In the genomic region with DNA sequence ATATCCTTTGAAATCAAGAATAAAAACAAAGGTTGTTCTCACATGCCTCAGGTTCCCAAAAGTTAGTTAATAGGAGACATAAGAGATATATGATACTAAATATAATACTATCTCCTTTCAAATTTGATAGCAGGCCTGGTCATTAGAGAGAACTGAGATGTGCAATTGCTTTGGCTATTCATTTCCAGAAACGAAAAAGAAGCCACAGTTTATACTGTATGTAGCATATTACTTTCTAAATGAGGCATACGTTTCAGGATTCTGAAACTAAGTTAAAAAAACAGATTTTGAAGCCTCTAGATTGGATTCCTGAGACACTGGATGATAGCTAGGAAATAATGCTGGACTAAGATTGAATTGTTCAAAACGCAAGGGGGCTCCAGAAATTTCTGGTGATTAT, we compare ENCODE assay signal across 13 cellular contexts. TPM values are rescaled to one million over a fixed set of nuclear protein-coding genes. Genes with fewer than 3 reads are reported as not detected.
A peak's percentile ranks its signal among the peaks of the same experiment; 100 is the strongest.
DNase-seq lines count a peak whose midpoint lies in the region; ATAC-seq and TF ChIP-seq lines count a peak whose summit lies in the region.
"Had no signal": no experiment of that assay in that cellular context is flagged by ENCODE, and none has a peak within 500 bp of the region (broad histone marks: within the 10 kb centered on the region; RNA-seq: fewer than 3 reads in every experiment).

No MANE protein-coding gene starts in this region.

- ATAC-seq in GM18519 (IDR thresholded peaks at IDR 0.05; ENCODE audit: low FRiP score, unreplicated experiment) (peak; percentile 93), GM21423 (IDR thresholded peaks at IDR 0.05; ENCODE audit: unreplicated experiment) (peak; percentile 83), HG03039 (IDR thresholded peaks at IDR 0.05; ENCODE audit: unreplicated experiment) (peak; percentile 81)
- ATAC-seq: gastroesophageal sphincter, left lung, WTC11 had no signal

- H3K4me1 ChIP-seq in OCI-LY1 (ENCODE audit: insufficient read depth, low read length, severe bottlenecking), result peaks cover 68% of the 10 kb centered on the region
- H3K4me1 ChIP-seq: left lung, tibial artery had no signal

- H3K27ac Mint-ChIP-seq in mesothelial cell of epicardium, result no peak overlapping the region
- H3K27ac Mint-ChIP-seq: CD4-positive, CD25-positive, alpha-beta regulatory T cell; WTC11 had no signal

- H3K27ac ChIP-seq in OCI-LY1 (ENCODE audit: low read depth, low read length, poor library complexity, severe bottlenecking), result peak overlapping the region; percentile 89
- H3K27ac ChIP-seq: gastroesophageal sphincter, left lung, tibial artery had no signal

- H3K27me3 ChIP-seq in OCI-LY1 (ENCODE audit: insufficient read depth, low read length), result no peaks in the 10 kb centered on the region
- H3K27me3 ChIP-seq: gastroesophageal sphincter, left lung, tibial artery had no signal

- peak overlapping the region; percentile 26 for H3K4me2 ChIP-seq in OCI-LY1 (ENCODE audit: low read length)

- no peak for TF ChIP-seq POLR2A in erythroblast (IDR thresholded peaks at IDR 0.05; ENCODE audit: low read length)

- H3K9me2 ChIP-seq in OCI-LY1 (ENCODE audit: low read depth, low read length), result no peaks in the 10 kb centered on the region

- H3K27me3 Mint-ChIP-seq in mesothelial cell of epicardium (ENCODE audit: low read depth), result no peaks in the 10 kb centered on the region
- H3K27me3 Mint-ChIP-seq: CD4-positive, CD25-positive, alpha-beta regulatory T cell had no signal

- no peaks in the 10 kb centered on the region for H4K20me1 ChIP-seq in OCI-LY1 (ENCODE audit: insufficient read depth, low read length)

- 0 out of 2 replicates have a peak overlapping the region, but pooled peaks have one; percentile 61 for H2AFZ ChIP-seq in OCI-LY1 (ENCODE audit: low read length)

- H3K4me3 ChIP-seq in OCI-LY1 (ENCODE audit: low read depth, low read length, poor library complexity, severe bottlenecking), result no peak overlapping the region
- H3K4me3 ChIP-seq: gastroesophageal sphincter, left lung, tibial artery had no signal

- H3K79me2 ChIP-seq in OCI-LY1 (ENCODE audit: insufficient read depth, low read length), result no peaks in the 10 kb centered on the region

- H3K9me3 Mint-ChIP-seq in mesothelial cell of epicardium, result no peaks in the 10 kb centered on the region
- H3K9me3 Mint-ChIP-seq: CD4-positive, CD25-positive, alpha-beta regulatory T cell; WTC11 had no signal

- DNase-seq in activated naive CD4-positive, alpha-beta T cell treated with Interleukin-2 at 50 U/mL for 16 hours, result no peak
- no peak for DNase-seq in Ammon's horn (ENCODE audit: low spot score)
- no peak for DNase-seq in mesothelial cell of epicardium (ENCODE audit: low spot score in 2 of 2, unreplicated experiment in 2 of 2)
- no peak for DNase-seq in erythroblast (lab: John Stamatoyannopoulos, UW)
- DNase-seq: CD4-positive, CD25-positive, alpha-beta regulatory T cell; left lung; tibial artery had no signal

- no peaks in the 10 kb centered on the region for H3K9me3 ChIP-seq in OCI-LY1 (ENCODE audit: low read length)
- H3K9me3 ChIP-seq: gastroesophageal sphincter, left lung, tibial artery had no signal

- H3K36me3 Mint-ChIP-seq in mesothelial cell of epicardium, result no peaks in the 10 kb centered on the region
- H3K36me3 Mint-ChIP-seq: CD4-positive, CD25-positive, alpha-beta regulatory T cell; WTC11 had no signal

- no peak for TF ChIP-seq CTCF in OCI-LY1 (IDR thresholded peaks at IDR 0.05; ENCODE audit: low read length)
- no peak for TF ChIP-seq CTCF in mesothelial cell of epicardium (IDR thresholded peaks at IDR 0.05; ENCODE audit: unreplicated experiment)

- no peak overlapping the region for H3K9ac ChIP-seq in OCI-LY1 (ENCODE audit: low read length)

- H3K36me3 ChIP-seq in OCI-LY1 (ENCODE audit: insufficient read depth, low read length), result no peaks in the 10 kb centered on the region
- H3K36me3 ChIP-seq: gastroesophageal sphincter, left lung, tibial artery had no signal

- H3F3A ChIP-seq in OCI-LY1 (ENCODE audit: insufficient read depth, low read length), result no peaks in the 10 kb centered on the region

- H3K4me3 Mint-ChIP-seq in mesothelial cell of epicardium, result no peak overlapping the region
- H3K4me3 Mint-ChIP-seq: CD4-positive, CD25-positive, alpha-beta regulatory T cell; WTC11 had no signal

- peaks cover 20% of the 10 kb centered on the region for H3K4me1 Mint-ChIP-seq in mesothelial cell of epicardium
- H3K4me1 Mint-ChIP-seq: CD4-positive, CD25-positive, alpha-beta regulatory T cell had no signal

RNA-seq across cellular contexts. Expression of a gene that starts 7.1 kb away (rescaled TPM):
- 5.8 to 6.8 TPM (median 6.3 TPM) in 3 replicates for total RNA-seq in mesothelial cell of epicardium
- total RNA-seq: CD4-positive, CD25-positive, alpha-beta regulatory T cell had no signal
